Comparison of ENCODE assay signal across 1 cellular context in the genomic region with DNA sequence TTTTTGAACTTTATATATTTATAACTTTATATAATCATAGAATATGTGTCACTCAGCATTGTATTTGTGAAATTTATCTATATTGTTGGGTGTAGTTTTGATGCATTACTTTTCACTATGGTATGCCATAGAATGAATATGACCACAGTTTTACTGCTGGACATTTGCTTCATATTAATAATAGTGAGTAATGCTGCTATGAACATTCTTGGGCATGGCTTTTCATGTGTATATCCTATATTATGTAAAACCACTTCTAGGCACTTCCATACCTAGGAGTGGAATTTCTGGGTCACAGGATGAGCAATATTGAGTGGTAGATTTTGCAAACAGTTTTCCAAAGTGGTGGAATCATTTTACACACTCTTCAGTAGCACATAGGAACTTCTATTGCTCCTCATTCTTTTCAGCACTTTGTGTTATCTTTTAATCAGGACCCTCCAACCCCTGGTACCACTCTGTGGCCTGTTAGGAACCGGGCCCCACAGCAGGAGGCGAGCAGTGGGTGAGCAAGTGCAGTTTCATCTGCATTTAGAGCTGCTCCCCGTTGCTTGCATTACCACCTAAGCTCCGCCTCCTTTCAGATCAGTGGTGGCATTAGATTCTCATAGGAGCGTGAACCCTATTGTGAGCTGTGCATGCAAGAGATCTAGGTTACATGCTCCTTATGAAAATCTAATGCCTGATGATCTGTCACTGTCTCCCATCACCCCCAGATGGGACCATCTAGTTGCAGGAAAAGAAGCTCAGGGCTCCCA.
TF ChIP-seq lines count a peak whose summit lies in the region.

No MANE protein-coding gene starts in this region.

TF ChIP-seq in HEK293, 187 proteins besides CTCF, POLR2A, EP300 and RAD21:
- peak; percentile 98 for TF ChIP-seq ZNF610 (tag by site-specific recombination; IDR thresholded peaks at IDR 0.05; ENCODE audit: borderline replicate concordance)
- TF ChIP-seq KLF9 (tag by site-specific recombination; IDR thresholded peaks at IDR 0.05; ENCODE audit: low read depth): no peak
TF ChIP-seq in HEK293: peak in this region for 1.
